ENCODE assay signal across 17 cellular contexts in the genomic region with DNA sequence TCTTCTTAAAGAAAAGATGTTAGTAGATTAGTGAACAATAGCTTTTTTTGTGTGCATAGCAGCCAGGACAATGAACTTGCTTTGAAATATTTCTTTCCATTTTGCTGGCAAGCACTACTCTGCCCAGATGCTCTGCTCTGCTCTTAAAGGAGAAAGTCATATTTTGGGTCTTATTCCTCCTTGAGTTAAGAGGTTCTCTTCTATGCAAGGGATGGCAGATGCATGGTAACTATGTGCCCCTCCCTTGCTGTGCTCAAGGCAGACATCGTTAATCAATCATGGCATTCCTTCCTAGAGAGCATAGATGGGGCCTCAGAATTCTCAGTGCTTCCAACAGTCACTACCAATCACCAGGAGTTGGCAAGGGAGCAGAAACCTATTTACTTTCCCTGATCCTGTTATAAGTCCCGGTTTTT. TPM values are rescaled to one million over a fixed set of nuclear protein-coding genes. Genes with fewer than 3 reads are reported as not detected.
DNase-seq lines count a peak whose midpoint lies in the region; ATAC-seq, FAIRE-seq and TF ChIP-seq lines count a peak whose summit lies in the region.
"Had no signal": no experiment of that assay in that cellular context is flagged by ENCODE, and none has a peak within 500 bp of the region (broad histone marks: within the 10 kb centered on the region; RNA-seq: fewer than 3 reads in every experiment).

No MANE protein-coding gene starts in this region.

- CTCF ChIA-PET in HEK293 (lab: Yijun Ruan, JAX) = interaction anchor here (0.5 to 1.3 kb wide), 3 partner anchors 28 to 381 kb away, joined by 4 to 5 read pairs (median 4); a partner anchor contains a TSS

- H3K27me3 ChIP-seq in layer of hippocampus (ENCODE audit: control insufficient read depth, insufficient read depth, low read length) (no peaks in the 10 kb centered on the region), gastroesophageal sphincter (no peaks in the 10 kb centered on the region)
- H3K27me3 ChIP-seq: BLaER1, hepatocyte had no signal

- no peak for FAIRE-seq in H54 (lab: Jason Lieb, UNC)

- H3K36me3 Mint-ChIP-seq in activated T-cell treated with anti-CD3 and anti-CD28 coated beads, Interleukin-2, amount 50 U/mL, for 4 hours (ENCODE audit: insufficient read depth) = peaks cover 34% of the 10 kb centered on the region

- no peak for ATAC-seq in activated T-cell treated with anti-CD3 and anti-CD28 coated beads, Interleukin-2, amount 50 U/mL, for 4 hours
- ATAC-seq in gastroesophageal sphincter = no peak
- ATAC-seq: activated CD4-positive, alpha-beta T cell treated with anti-CD3 and anti-CD28 coated beads for 36 hours; left cardiac atrium had no signal

- H3K9me3 ChIP-seq in HEK293 (ENCODE audit: control insufficient read depth, insufficient read depth, low read depth, low read length) = no peaks in the 10 kb centered on the region
- H3K9me3 ChIP-seq in gastroesophageal sphincter = no peaks in the 10 kb centered on the region
- H3K9me3 ChIP-seq: BLaER1 had no signal

- POLR2A ChIA-PET in HEK293 (lab: Yijun Ruan, JAX) = no interaction called here

- H3K27me3 Mint-ChIP-seq in activated T-cell treated with anti-CD3 and anti-CD28 coated beads, Interleukin-2, amount 50 U/mL, for 4 hours (ENCODE audit: low read depth) = no peaks in the 10 kb centered on the region
- H3K27me3 Mint-ChIP-seq: activated CD4-positive, alpha-beta T cell treated with anti-CD3 and anti-CD28 coated beads for 36 hours; activated naive CD8-positive, alpha-beta T cell; central memory CD8-positive, alpha-beta T cell had no signal

- DNase-seq in AG20443 (ENCODE audit: low spot score) (peak; percentile 40), H4 (ENCODE audit: low spot score) (no peak), H54 (ENCODE audit: insufficient read length, low spot score) (no peak)
- no peak for DNase-seq in activated T-cell treated with anti-CD3 and anti-CD28 coated beads, Interleukin-2, amount 50 U/mL, for 4 hours
- DNase-seq: activated CD4-positive, alpha-beta T cell treated with anti-CD3 and anti-CD28 coated beads for 36 hours; left cardiac atrium; MM.1S; NCI-H510A treated with DMSO at 0.1 percent for 48 hours; T-helper 2 cell had no signal

- H3K27ac ChIP-seq in HEK293 (ENCODE audit: extremely low read depth, low read depth, low read length) = no peak overlapping the region
- H3K27ac ChIP-seq in angular gyrus (ENCODE audit: low read depth, low read length) = peak overlapping the region; percentile 74
- peak overlapping the region; percentile 9 for H3K27ac ChIP-seq in layer of hippocampus (ENCODE audit: low read depth, low read length)
- H3K27ac ChIP-seq in gastroesophageal sphincter = no peak overlapping the region
- H3K27ac ChIP-seq: BLaER1, hepatocyte had no signal

- TF ChIP-seq POLR2A in H54 (IDR thresholded peaks at IDR 0.05; ENCODE audit: low read depth, low read length) = no peak
- no peak for TF ChIP-seq POLR2A in gastroesophageal sphincter (IDR thresholded peaks at IDR 0.05)

- H3K4me1 Mint-ChIP-seq in activated T-cell treated with anti-CD3 and anti-CD28 coated beads, Interleukin-2, amount 50 U/mL, for 4 hours (ENCODE audit: low read depth) = peaks cover 3% of the 10 kb centered on the region
- H3K4me1 Mint-ChIP-seq: activated CD4-positive, alpha-beta T cell treated with anti-CD3 and anti-CD28 coated beads for 36 hours had no signal

- no peak overlapping the region for H3K4me3 Mint-ChIP-seq in activated T-cell treated with anti-CD3 and anti-CD28 coated beads, Interleukin-2, amount 50 U/mL, for 4 hours
- H3K4me3 Mint-ChIP-seq: activated CD4-positive, alpha-beta T cell treated with anti-CD3 and anti-CD28 coated beads for 36 hours; activated naive CD8-positive, alpha-beta T cell; central memory CD8-positive, alpha-beta T cell had no signal

- TF ChIP-seq CTCF in HEK293 (tag by site-specific recombination; IDR thresholded peaks at IDR 0.05) (no peak), gastroesophageal sphincter (IDR thresholded peaks at IDR 0.05) (no peak)

- WGBS in gastroesophageal sphincter (ENCODE audit: low coverage in 1 of 2), 2 donors = 38 to 44% methylated on average over 2 of the region's 2 CpGs

- peaks cover 2% of the 10 kb centered on the region; the same call in 1 of the 2 replicates for H3K4me1 ChIP-seq in HEK293 (ENCODE audit: control insufficient read depth, insufficient read depth, low read length)
- peaks cover 0 to 24% (median 8%) of the 10 kb centered on the region in 3 donors for H3K4me1 ChIP-seq in gastroesophageal sphincter
- H3K4me1 ChIP-seq: BLaER1 had no signal

- H3K36me3 ChIP-seq in HEK293 (ENCODE audit: control insufficient read depth in 2 of 2, insufficient read depth in 1 of 2, low read length in 2 of 2) = peaks cover 0 to 63% of the 10 kb centered on the region in 2 experiments; a peak in 2 of 3 replicates
- peaks cover 0 to 57% of the 10 kb centered on the region in 2 donors for H3K36me3 ChIP-seq in gastroesophageal sphincter

- H3K9me3 Mint-ChIP-seq in activated T-cell treated with anti-CD3 and anti-CD28 coated beads, Interleukin-2, amount 50 U/mL, for 4 hours = no peaks in the 10 kb centered on the region
- H3K9me3 Mint-ChIP-seq: central memory CD8-positive, alpha-beta T cell had no signal

- H3K4me3 ChIP-seq in HEK293 (ENCODE audit: low read depth, low read length) (no peak overlapping the region), gastroesophageal sphincter (no peak overlapping the region)
- H3K4me3 ChIP-seq: BLaER1, hepatocyte had no signal

- no peak for TF ChIP-seq EP300 in gastroesophageal sphincter (IDR thresholded peaks at IDR 0.05)

TF ChIP-seq in HEK293, 187 proteins besides CTCF, POLR2A, EP300 and RAD21 (continues in another document):
- TF ChIP-seq WT1 (tag by site-specific recombination; IDR thresholded peaks at IDR 0.05) (no peak), ZBTB17 (tag by site-specific recombination; IDR thresholded peaks at IDR 0.05) (peak; percentile 87), KLF10 (tag by site-specific recombination; IDR thresholded peaks at IDR 0.05) (no peak), ZNF23 (tag by site-specific recombination; IDR thresholded peaks at IDR 0.05; ENCODE audit: borderline replicate concordance) (peak; percentile 87; the same call in 1 of the 2 replicates)
- TF ChIP-seq, protein P1, sequence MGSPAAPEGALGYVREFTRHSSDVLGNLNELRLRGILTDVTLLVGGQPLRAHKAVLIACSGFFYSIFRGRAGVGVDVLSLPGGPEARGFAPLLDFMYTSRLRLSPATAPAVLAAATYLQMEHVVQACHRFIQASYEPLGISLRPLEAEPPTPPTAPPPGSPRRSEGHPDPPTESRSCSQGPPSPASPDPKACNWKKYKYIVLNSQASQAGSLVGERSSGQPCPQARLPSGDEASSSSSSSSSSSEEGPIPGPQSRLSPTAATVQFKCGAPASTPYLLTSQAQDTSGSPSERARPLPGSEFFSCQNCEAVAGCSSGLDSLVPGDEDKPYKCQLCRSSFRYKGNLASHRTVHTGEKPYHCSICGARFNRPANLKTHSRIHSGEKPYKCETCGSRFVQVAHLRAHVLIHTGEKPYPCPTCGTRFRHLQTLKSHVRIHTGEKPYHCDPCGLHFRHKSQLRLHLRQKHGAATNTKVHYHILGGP (tag by site-specific recombination; IDR thresholded peaks at IDR 0.05) = peak; percentile 94
- TF ChIP-seq, protein P2, sequence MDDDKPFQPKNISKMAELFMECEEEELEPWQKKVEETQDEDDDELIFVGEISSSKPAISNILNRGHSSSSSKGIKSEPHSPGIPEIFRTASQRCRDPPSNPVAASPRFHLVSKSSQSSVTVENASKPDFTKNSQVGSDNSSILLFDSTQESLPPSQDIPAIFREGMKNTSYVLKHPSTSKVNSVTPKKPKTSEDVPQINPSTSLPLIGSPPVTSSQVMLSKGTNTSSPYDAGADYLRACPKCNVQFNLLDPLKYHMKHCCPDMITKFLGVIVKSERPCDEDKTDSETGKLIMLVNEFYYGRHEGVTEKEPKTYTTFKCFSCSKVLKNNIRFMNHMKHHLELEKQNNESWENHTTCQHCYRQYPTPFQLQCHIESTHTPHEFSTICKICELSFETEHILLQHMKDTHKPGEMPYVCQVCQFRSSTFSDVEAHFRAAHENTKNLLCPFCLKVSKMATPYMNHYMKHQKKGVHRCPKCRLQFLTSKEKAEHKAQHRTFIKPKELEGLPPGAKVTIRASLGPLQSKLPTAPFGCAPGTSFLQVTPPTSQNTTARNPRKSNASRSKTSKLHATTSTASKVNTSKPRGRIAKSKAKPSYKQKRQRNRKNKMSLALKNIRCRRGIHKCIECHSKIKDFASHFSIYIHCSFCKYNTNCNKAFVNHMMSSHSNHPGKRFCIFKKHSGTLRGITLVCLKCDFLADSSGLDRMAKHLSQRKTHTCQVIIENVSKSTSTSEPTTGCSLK (tag by site-specific recombination; IDR thresholded peaks at IDR 0.05) = no peak
- TF ChIP-seq, protein P3, sequence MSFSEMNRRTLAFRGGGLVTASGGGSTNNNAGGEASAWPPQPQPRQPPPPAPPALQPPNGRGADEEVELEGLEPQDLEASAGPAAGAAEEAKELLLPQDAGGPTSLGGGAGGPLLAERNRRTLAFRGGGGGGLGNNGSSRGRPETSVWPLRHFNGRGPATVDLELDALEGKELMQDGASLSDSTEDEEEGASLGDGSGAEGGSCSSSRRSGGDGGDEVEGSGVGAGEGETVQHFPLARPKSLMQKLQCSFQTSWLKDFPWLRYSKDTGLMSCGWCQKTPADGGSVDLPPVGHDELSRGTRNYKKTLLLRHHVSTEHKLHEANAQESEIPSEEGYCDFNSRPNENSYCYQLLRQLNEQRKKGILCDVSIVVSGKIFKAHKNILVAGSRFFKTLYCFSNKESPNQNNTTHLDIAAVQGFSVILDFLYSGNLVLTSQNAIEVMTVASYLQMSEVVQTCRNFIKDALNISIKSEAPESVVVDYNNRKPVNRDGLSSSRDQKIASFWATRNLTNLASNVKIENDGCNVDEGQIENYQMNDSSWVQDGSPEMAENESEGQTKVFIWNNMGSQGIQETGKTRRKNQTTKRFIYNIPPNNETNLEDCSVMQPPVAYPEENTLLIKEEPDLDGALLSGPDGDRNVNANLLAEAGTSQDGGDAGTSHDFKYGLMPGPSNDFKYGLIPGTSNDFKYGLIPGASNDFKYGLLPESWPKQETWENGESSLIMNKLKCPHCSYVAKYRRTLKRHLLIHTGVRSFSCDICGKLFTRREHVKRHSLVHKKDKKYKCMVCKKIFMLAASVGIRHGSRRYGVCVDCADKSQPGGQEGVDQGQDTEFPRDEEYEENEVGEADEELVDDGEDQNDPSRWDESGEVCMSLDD (tag by site-specific recombination; IDR thresholded peaks at IDR 0.05) = no peak

RNA-seq across cellular contexts. Expression of a gene that starts 27.6 kb away (rescaled TPM):
- total RNA-seq in H4 (2014; rRNA removed; shearing (Covaris generic)) = 22.8 and 25.4 TPM in 2 replicates
- total RNA-seq in activated T-cell treated with anti-CD3 and anti-CD28 coated beads, Interleukin-2, amount 50 U/mL, for 4 hours = 10 to 100 TPM; 24.0 to 31.8 (median 26.8) TPM
- 10 to 100 TPM; 22.3 to 45.7 (median 35.6) TPM for total RNA-seq in gastroesophageal sphincter

RNA-seq across cellular contexts. Expression of a gene that starts 29.7 kb away (rescaled TPM):
- total RNA-seq in H4 (2014; rRNA removed; shearing (Covaris generic)) = 1.9 and 3.0 TPM in 2 replicates
- total RNA-seq in activated T-cell treated with anti-CD3 and anti-CD28 coated beads, Interleukin-2, amount 50 U/mL, for 4 hours = 1 to 10 TPM; 3.2 to 4.2 (median 3.9) TPM
- 1 to 10 TPM; 2.2 to 7.6 (median 6.1) TPM for total RNA-seq in gastroesophageal sphincter

RNA-seq across cellular contexts. Expression of a gene that starts 59.4 kb away (rescaled TPM):
- total RNA-seq in H4 (2014; rRNA removed; shearing (Covaris generic)) = 3.7 and 10.8 TPM in 2 replicates
- 10 to 100 TPM; 45.0 to 51.7 (median 47.4) TPM for total RNA-seq in activated T-cell treated with anti-CD3 and anti-CD28 coated beads, Interleukin-2, amount 50 U/mL, for 4 hours
- 10 to 100 TPM in 3 of 4 donors, 1 to 10 TPM in 1; 9.0 to 12.7 (median 11.5) TPM for total RNA-seq in gastroesophageal sphincter

Comparison
In these comparisons a context has a peak if more than half of its experiments do, and no peak if none do; other contexts are left out.
1. H3K27ac ChIP-seq: peak in angular gyrus (single experiment) and layer of hippocampus (single experiment); none in HEK293 (single experiment) and gastroesophageal sphincter (0 of 4).